Comparison of ENCODE assay signal across 12 cellular contexts in genomic region chr18:48771641-48772380, GRCh38.
DNase-seq lines count a peak whose midpoint lies in the region; ATAC-seq, FAIRE-seq and TF ChIP-seq lines count a peak whose summit lies in the region.
"Had no signal": no experiment of that assay in that cellular context is flagged by ENCODE, and none has a peak within 500 bp of the region (broad histone marks: within the 10 kb centered on the region; RNA-seq: fewer than 3 reads in every experiment).

No MANE protein-coding gene starts in this region.

- DNase-seq in SK-N-SH (no peak), endothelial cell of umbilical vein (ENCODE audit: low read depth, low spot score) (peak; percentile 34), mesendoderm (no peak), tibial artery (no peak), DMS153 (lab: John Stamatoyannopoulos, UW) (no peak), Ammon's horn (ENCODE audit: low spot score) (no peak), NCI-H2081 (lab: John Stamatoyannopoulos, UW) (no peak)
- DNase-seq: activated naive CD4-positive, alpha-beta T cell treated with anti-CD3 and anti-CD28 coated beads, Interleukin-2, amount 10 ng/mL, durations not matched to agents 7 days and 5 days; Caco-2; naive thymus-derived CD8-positive, alpha-beta T cell; spleen had no signal

- H3K4me1 ChIP-seq in SK-N-SH (ENCODE audit: control insufficient read depth in 1 of 2, insufficient read depth in 2 of 2, low read depth in 1 of 2, low read length in 1 of 2) (peaks cover 2 to 37% of the 10 kb centered on the region in 2 experiments; a peak in 1 of 4 replicates), endothelial cell of umbilical vein (ENCODE audit: control insufficient read depth, extremely low read depth, insufficient read depth, low read length) (no peaks in the 10 kb centered on the region), mesendoderm (ENCODE audit: control insufficient read depth, low read depth, low read length) (no peaks in the 10 kb centered on the region), tibial artery (peaks cover 0 to 53% (median 22%) of the 10 kb centered on the region in 4 donors)

- no peak overlapping the region for H3K23ac ChIP-seq in mesendoderm (ENCODE audit: low read length)

- no peaks in the 10 kb centered on the region for H3K9me1 ChIP-seq in endothelial cell of umbilical vein (replicated peaks; ENCODE audit: control insufficient read depth, extremely low read depth, insufficient read depth, low read length)

- no peaks in the 10 kb centered on the region for H3F3A ChIP-seq in SK-N-SH (replicated peaks; ENCODE audit: insufficient read depth)

- H2AFZ ChIP-seq in SK-N-SH (ENCODE audit: low read depth) (no peak overlapping the region), endothelial cell of umbilical vein (ENCODE audit: low read depth, low read length) (no peak overlapping the region)

- H3K4me3 ChIP-seq in SK-N-SH (ENCODE audit: low read depth in 2 of 2, low read length in 1 of 2) (no peak overlapping the region), endothelial cell of umbilical vein (replicated peaks in 1 of 3; ENCODE audit: insufficient read depth in 1 of 3, low read depth in 1 of 3, low read length in 3 of 3) (no peak overlapping the region), mesendoderm (ENCODE audit: low read length) (no peak overlapping the region), tibial artery (no peak overlapping the region)
- H3K4me3 ChIP-seq: spleen had no signal

- H3K4ac ChIP-seq in mesendoderm (ENCODE audit: low read depth, low read length) = peak overlapping the region; percentile 18

- H3K27me3 ChIP-seq in SK-N-SH (ENCODE audit: insufficient read depth) (no peaks in the 10 kb centered on the region), endothelial cell of umbilical vein (ENCODE audit: control insufficient read depth in 2 of 2, insufficient read depth in 2 of 2, low read length in 2 of 2) (no peaks in the 10 kb centered on the region), mesendoderm (ENCODE audit: insufficient read depth, low read length, poor library complexity) (no peaks in the 10 kb centered on the region), tibial artery (no peaks in the 10 kb centered on the region)
- H3K27me3 ChIP-seq: spleen had no signal

- POLR2A ChIA-PET in SK-N-SH (lab: Yijun Ruan, JAX) (interaction anchor here (0.6 kb wide), 1 partner anchor 180 kb away, joined by 3 read pairs; no protein-coding TSS in a partner anchor), endothelial cell of umbilical vein (lab: Charles Lee) (no interaction called here)

- H2AK5ac ChIP-seq in mesendoderm (ENCODE audit: low read length) = no peak overlapping the region

- H3K79me1 ChIP-seq in mesendoderm (ENCODE audit: low read length) = no peaks in the 10 kb centered on the region

- no peak overlapping the region for H3K18ac ChIP-seq in mesendoderm (ENCODE audit: low read length)

- H4K20me1 ChIP-seq in SK-N-SH (ENCODE audit: insufficient read depth) (peaks cover 12% of the 10 kb centered on the region; the same call in 1 of the 2 replicates), endothelial cell of umbilical vein (replicated peaks; ENCODE audit: control insufficient read depth, extremely low read depth, insufficient read depth, low read length) (no peaks in the 10 kb centered on the region)

- H3K36me3 ChIP-seq in SK-N-SH (replicated peaks in 1 of 2; ENCODE audit: control insufficient read depth in 1 of 2, insufficient read depth in 2 of 2, low read length in 1 of 2) = peaks cover 10 to 34% of the 10 kb centered on the region in 2 experiments
- no peaks in the 10 kb centered on the region for H3K36me3 ChIP-seq in endothelial cell of umbilical vein (ENCODE audit: control insufficient read depth in 2 of 2, extremely low read depth in 1 of 2, insufficient read depth in 2 of 2, low read length in 2 of 2)
- H3K36me3 ChIP-seq in mesendoderm (ENCODE audit: control insufficient read depth, insufficient read depth, low read length) = no peaks in the 10 kb centered on the region
- peaks cover 0 to 35% (median 19%) of the 10 kb centered on the region in 3 donors for H3K36me3 ChIP-seq in tibial artery

- H3K9me3 ChIP-seq in SK-N-SH (no peaks in the 10 kb centered on the region), endothelial cell of umbilical vein (replicated peaks; ENCODE audit: control insufficient read depth, insufficient read depth, low read length) (no peaks in the 10 kb centered on the region), tibial artery (no peaks in the 10 kb centered on the region)
- H3K9me3 ChIP-seq: Caco-2 had no signal

- no peak overlapping the region for H3K56ac ChIP-seq in mesendoderm (ENCODE audit: low read length)

- TF ChIP-seq CTCF in SK-N-SH (IDR thresholded peaks at IDR 0.05) = no peak
- TF ChIP-seq CTCF in endothelial cell of umbilical vein (IDR thresholded peaks at IDR 0.05; ENCODE audit: extremely low read depth in 1 of 2, insufficient read depth in 1 of 2, low read depth in 1 of 2, low read length in 2 of 2) = no peak
- TF ChIP-seq CTCF in tibial artery (IDR thresholded peaks at IDR 0.05) = no peak

- H2BK15ac ChIP-seq in mesendoderm (replicated peaks; ENCODE audit: low read depth) = no peak overlapping the region

- TF ChIP-seq EP300 in SK-N-SH (IDR thresholded peaks at IDR 0.05; ENCODE audit: borderline replicate concordance in 1 of 2, low read depth in 1 of 2, low read length in 1 of 2) = no peak

- H4K5ac ChIP-seq in mesendoderm (ENCODE audit: low read length) = no peak overlapping the region

- H3K4me2 ChIP-seq in SK-N-SH (no peak overlapping the region), endothelial cell of umbilical vein (ENCODE audit: insufficient read depth, low read length) (no peak overlapping the region), mesendoderm (ENCODE audit: low read length) (no peak overlapping the region)

- H4K8ac ChIP-seq in mesendoderm (ENCODE audit: low read depth, low read length) = no peak overlapping the region

- TF ChIP-seq RAD21 in SK-N-SH (IDR thresholded peaks at IDR 0.05; ENCODE audit: low read length) = no peak

- H3K9ac ChIP-seq in SK-N-SH = no peak overlapping the region
- H3K9ac ChIP-seq in endothelial cell of umbilical vein (replicated peaks; ENCODE audit: extremely low read depth, insufficient read depth, low read length) = no peak overlapping the region
- no peak overlapping the region for H3K9ac ChIP-seq in mesendoderm (ENCODE audit: low read length)

- no peaks in the 10 kb centered on the region for H3K9me2 ChIP-seq in SK-N-SH

- FAIRE-seq in endothelial cell of umbilical vein (lab: Jason Lieb, UNC) = no peak

- H3K79me2 ChIP-seq in SK-N-SH (ENCODE audit: insufficient read depth) = 0 out of 2 replicates have a peak, but pooled peaks cover 17% of the 10 kb centered on the region
- no peaks in the 10 kb centered on the region for H3K79me2 ChIP-seq in endothelial cell of umbilical vein (ENCODE audit: control insufficient read depth, insufficient read depth, low read length)
- no peaks in the 10 kb centered on the region for H3K79me2 ChIP-seq in mesendoderm (ENCODE audit: control insufficient read depth, insufficient read depth, low read length)

- peak; percentile 23 for ATAC-seq in SK-N-SH treated with all-trans-retinoic acid at 6 μM for 48 hours
- ATAC-seq: naive thymus-derived CD8-positive, alpha-beta T cell had no signal

- H3K27ac ChIP-seq in SK-N-SH (ENCODE audit: low read depth in 2 of 2, low read length in 1 of 2) = no peak overlapping the region
- no peak overlapping the region for H3K27ac ChIP-seq in endothelial cell of umbilical vein (ENCODE audit: insufficient read depth, low read depth, low read length)
- H3K27ac ChIP-seq in mesendoderm (ENCODE audit: low read depth, low read length) = no peak overlapping the region
- peak overlapping the region; percentile 77 to 85 for H3K27ac ChIP-seq in tibial artery
- H3K27ac ChIP-seq: spleen had no signal

- dilution Hi-C loops in endothelial cell of umbilical vein (cut with MboI; ENCODE audit: extremely low pct_ligation_motif_present, low sequenced_read_pairs) = no loop called here

- H2BK120ac ChIP-seq in mesendoderm (ENCODE audit: low read depth, low read length) = no peak overlapping the region

- WGBS in SK-N-SH (ENCODE audit: low lambda C conversion rate) = 90% methylated on average over 6 of the region's 23 CpGs
- no CpG with 5 or more reads among the region's 23 CpGs for WGBS in mesendoderm (ENCODE audit: extremely low coverage, insufficient coverage, low lambda C conversion rate)

- no peak for TF ChIP-seq POLR2A in endothelial cell of umbilical vein (IDR thresholded peaks at IDR 0.05; ENCODE audit: low read depth, low read length)

- CTCF ChIA-PET in SK-N-SH (lab: Yijun Ruan, JAX) = interaction anchor here (1.5 to 2.4 kb wide), 3 partner anchors 16 to 467 kb away, joined by 5 to 8 read pairs (median 8); no protein-coding TSS in a partner anchor
- CTCF ChIA-PET in endothelial cell of umbilical vein (lab: Charles Lee) = interaction anchor here (1.0 to 1.9 kb wide), 6 partner anchors 8 to 467 kb away, joined by 3 to 8 read pairs (median 3); no protein-coding TSS in a partner anchor

- intact Hi-C loops in endothelial cell of umbilical vein (cut with micrococcal nuclease) (no loop called here), tibial artery (cut with DNase I; ENCODE audit: low total_unique reads) (loop anchor here (5.0 to 10.0 kb wide), 4 partner anchors 95 to 643 kb away; no protein-coding TSS in a partner anchor)

- BruUV-seq in endothelial cell of umbilical vein (replicated peaks; lab: Mats Ljungman, UMichigan) = no TSS peak

- H2BK5ac ChIP-seq in mesendoderm (ENCODE audit: low read length) = no peak overlapping the region

TF ChIP-seq in SK-N-SH treated with all-trans-retinoic acid at 6 μM for 48 hours, 23 proteins besides CTCF, POLR2A, EP300 and RAD21 (continues in another document):
- TF ChIP-seq ESRRG (CRISPR knock-in tag; IDR thresholded peaks at IDR 0.05) (no peak), PPARA (CRISPR knock-in tag; IDR thresholded peaks at IDR 0.05; ENCODE audit: borderline replicate concordance) (no peak), RARB (CRISPR knock-in tag; IDR thresholded peaks at IDR 0.05) (no peak), ZNF565 (CRISPR knock-in tag; conservative IDR thresholded peaks at IDR 0.05; ENCODE audit: low read depth) (no peak), ZFP3 (CRISPR knock-in tag; IDR thresholded peaks at IDR 0.05) (no peak)

TF ChIP-seq in SK-N-SH, 30 proteins besides CTCF, POLR2A, EP300 and RAD21 (continues in another document):
- TF ChIP-seq ELF1 (IDR thresholded peaks at IDR 0.05) = no peak
- no peak for TF ChIP-seq TEAD4 (IDR thresholded peaks at IDR 0.05; ENCODE audit: borderline replicate concordance, insufficient read depth)
- TF ChIP-seq POLR2AphosphoS5 (IDR thresholded peaks at IDR 0.05; ENCODE audit: low read depth, low read length) = no peak

TF ChIP-seq in endothelial cell of umbilical vein, 7 proteins besides CTCF, POLR2A, EP300 and RAD21:
- no peak for TF ChIP-seq FOS (IDR thresholded peaks at IDR 0.05; ENCODE audit: borderline replicate concordance, insufficient read depth, low read length)

Comparison
In these comparisons a context has a peak if more than half of its experiments do, and no peak if none do; other contexts are left out.
1. H3K27ac ChIP-seq: peak in tibial artery (2 of 2); none in SK-N-SH (0 of 2), endothelial cell of umbilical vein (single experiment) and mesendoderm (single experiment).